In the genomic region with DNA sequence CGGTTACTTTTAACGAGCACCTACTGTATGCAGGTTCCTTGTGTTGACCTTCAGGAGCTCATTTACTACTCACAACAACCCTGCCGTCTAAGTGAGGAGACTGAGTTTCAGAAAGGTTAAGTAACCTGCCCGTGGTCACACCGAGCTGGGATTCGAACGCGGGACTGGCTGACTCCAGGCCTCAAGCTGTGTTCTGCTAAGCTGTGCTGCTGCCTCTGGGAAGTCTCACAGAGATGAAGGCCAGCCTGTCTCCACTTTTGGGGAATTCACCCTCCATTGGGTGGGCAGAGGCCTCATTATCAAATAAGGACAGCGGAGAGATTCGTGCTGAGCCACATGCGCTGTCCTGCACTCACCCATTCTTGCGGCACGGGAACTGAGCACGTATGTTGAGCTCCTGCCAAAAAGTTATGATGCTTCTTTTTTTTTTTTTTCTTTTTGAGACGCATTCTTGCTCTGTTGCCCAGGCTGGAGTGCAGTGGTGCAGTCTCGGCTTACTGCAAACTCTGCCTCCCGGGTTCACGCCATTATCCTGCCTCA, we compare ENCODE assay signal across 27 cellular contexts. TPM values are rescaled to one million over a fixed set of nuclear protein-coding genes. Genes with fewer than 3 reads are reported as not detected.
DNase-seq lines count a peak whose midpoint lies in the region; ATAC-seq and TF ChIP-seq lines count a peak whose summit lies in the region.
"Had no signal": no experiment of that assay in that cellular context is flagged by ENCODE, and none has a peak within 500 bp of the region (broad histone marks: within the 10 kb centered on the region; RNA-seq: fewer than 3 reads in every experiment).

No MANE protein-coding gene starts in this region.

- no peak overlapping the region for H3K27ac Mint-ChIP-seq in natural killer cell treated with Interleukin-12 subunit alpha and Interleukin-12 subunit beta and Interleukin-15 and Interleukin-18, amount 100 ng/mL, for 72 hours
- H3K27ac Mint-ChIP-seq in natural killer cell (no peak overlapping the region), nephron progenitor cell (no peak overlapping the region), Calu3 (ENCODE audit: unreplicated experiment) (no peak overlapping the region)
- H3K27ac Mint-ChIP-seq: CD8-positive, alpha-beta T cell; H9 had no signal

- no peaks in the 10 kb centered on the region for H3K36me3 Mint-ChIP-seq in natural killer cell treated with Interleukin-12 subunit alpha and Interleukin-12 subunit beta and Interleukin-15 and Interleukin-18, amount 100 ng/mL, for 72 hours
- no peaks in the 10 kb centered on the region for H3K36me3 Mint-ChIP-seq in natural killer cell
- H3K36me3 Mint-ChIP-seq in nephron progenitor cell (ENCODE audit: low read depth) = no peaks in the 10 kb centered on the region
- no peaks in the 10 kb centered on the region for H3K36me3 Mint-ChIP-seq in Calu3 (ENCODE audit: insufficient read depth, unreplicated experiment)
- H3K36me3 Mint-ChIP-seq: CD8-positive, alpha-beta T cell had no signal

- intact Hi-C loops in natural killer cell (cut with micrococcal nuclease) (no loop called here), aorta (cut with DNase I) (no loop called here), Calu3 (cut with micrococcal nuclease; ENCODE audit: unreplicated experiment) (no loop called here)

- no peaks in the 10 kb centered on the region for H3K9me3 ChIP-seq in aorta (ENCODE audit: control insufficient read depth, low read length)

- H3K4me1 ChIP-seq in aorta (ENCODE audit: control insufficient read depth in 1 of 2, insufficient read depth in 2 of 2, low read length in 2 of 2) = no peaks in the 10 kb centered on the region

- TF ChIP-seq CTCF in natural killer cell (IDR thresholded peaks at IDR 0.05) (no peak), nephron progenitor cell (IDR thresholded peaks at IDR 0.05) (no peak), Calu3 (IDR thresholded peaks at IDR 0.05; ENCODE audit: unreplicated experiment) (no peak)

- no peak overlapping the region for H3K4me3 Mint-ChIP-seq in natural killer cell treated with Interleukin-12 subunit alpha and Interleukin-12 subunit beta and Interleukin-15 and Interleukin-18, amount 100 ng/mL, for 72 hours
- no peak overlapping the region for H3K4me3 Mint-ChIP-seq in natural killer cell
- no peak overlapping the region for H3K4me3 Mint-ChIP-seq in nephron progenitor cell
- no peak overlapping the region for H3K4me3 Mint-ChIP-seq in Calu3 (ENCODE audit: low read depth, unreplicated experiment)
- H3K4me3 Mint-ChIP-seq: CD8-positive, alpha-beta T cell; H9 had no signal

- H3K36me3 ChIP-seq in aorta (ENCODE audit: control insufficient read depth in 1 of 2, insufficient read depth in 2 of 2, low read length in 1 of 2) = no peaks in the 10 kb centered on the region

- no peaks in the 10 kb centered on the region for H3K9me3 Mint-ChIP-seq in natural killer cell treated with Interleukin-12 subunit alpha and Interleukin-12 subunit beta and Interleukin-15 and Interleukin-18, amount 100 ng/mL, for 72 hours
- H3K9me3 Mint-ChIP-seq in natural killer cell (no peaks in the 10 kb centered on the region), nephron progenitor cell (no peaks in the 10 kb centered on the region), Calu3 (ENCODE audit: low read depth, unreplicated experiment) (no peaks in the 10 kb centered on the region)
- H3K9me3 Mint-ChIP-seq: CD8-positive, alpha-beta T cell; H9 had no signal

- peaks cover 6 to 8% of the 10 kb centered on the region in 2 donors for H3K27me3 Mint-ChIP-seq in natural killer cell treated with Interleukin-12 subunit alpha and Interleukin-12 subunit beta and Interleukin-15 and Interleukin-18, amount 100 ng/mL, for 72 hours
- H3K27me3 Mint-ChIP-seq in natural killer cell (ENCODE audit: low read depth in 2 of 2) (peaks cover 8 to 13% of the 10 kb centered on the region in 2 donors), nephron progenitor cell (ENCODE audit: low read depth, poor library complexity) (peaks cover 41% of the 10 kb centered on the region), Calu3 (ENCODE audit: unreplicated experiment) (peaks cover 63% of the 10 kb centered on the region)

- peaks cover 0 to 2% of the 10 kb centered on the region in 2 donors for H3K4me1 Mint-ChIP-seq in natural killer cell treated with Interleukin-12 subunit alpha and Interleukin-12 subunit beta and Interleukin-15 and Interleukin-18, amount 100 ng/mL, for 72 hours (ENCODE audit: low read depth in 2 of 2)
- H3K4me1 Mint-ChIP-seq in natural killer cell = peaks cover 0 to 5% of the 10 kb centered on the region in 2 donors
- peaks cover 30% of the 10 kb centered on the region for H3K4me1 Mint-ChIP-seq in nephron progenitor cell
- H3K4me1 Mint-ChIP-seq in Calu3 (ENCODE audit: low read depth, unreplicated experiment) = no peaks in the 10 kb centered on the region

- CTCF ChIA-PET in Calu3 (lab: Charles Lee) = interaction anchor here (0.5 kb wide), 1 partner anchor 642 kb away, joined by 8 read pairs; no protein-coding TSS in a partner anchor

- no peak overlapping the region for H3K27ac ChIP-seq in aorta (ENCODE audit: low read depth in 1 of 2, low read length in 2 of 2)
- H3K27ac ChIP-seq: RWPE1 had no signal

- 71 to 73% methylated on average over 18 of the region's 18 CpGs for WGBS in aorta, 2 donors

- ATAC-seq in natural killer cell treated with Interleukin-12 subunit alpha and Interleukin-12 subunit beta and Interleukin-15 and Interleukin-18, amount 100 ng/mL, for 72 hours = no peak
- ATAC-seq in natural killer cell (no peak), aorta (ENCODE audit: low FRiP score) (no peak)
- ATAC-seq: CD8-positive, alpha-beta T cell had no signal

- no peak overlapping the region for H3K4me3 ChIP-seq in aorta (ENCODE audit: low read length in 2 of 2)

- DNase-seq in activated CD8-positive, alpha-beta memory T cell treated with anti-CD3 and anti-CD28 coated beads, Interleukin-2, amount 50 U/mL, for 4 hours = peak; percentile 4
- DNase-seq in activated CD8-positive, alpha-beta memory T cell treated with anti-CD3 and anti-CD28 coated beads for 24 hours = no peak
- DNase-seq in natural killer cell treated with Interleukin-12 subunit alpha and Interleukin-12 subunit beta and Interleukin-15 and Interleukin-18, amount 100 ng/mL, for 72 hours (ENCODE audit: low spot score) = peak; percentile 35
- no peak for DNase-seq in natural killer cell
- peak; percentile 1 for DNase-seq in nephron progenitor cell
- peak; percentile 14 to 44 for DNase-seq in aorta
- DNase-seq in Calu3 = no peak
- DNase-seq in NCI-H2107 treated with DMSO at 0.1 percent for 48 hours (lab: John Stamatoyannopoulos, UW; ENCODE audit: unreplicated experiment) = no peak
- DNase-seq: 8988T; AML-193; C1 segment of cervical spinal cord; DMS153; H9; KG1; NCI-H1092 treated with DMSO at 0.1 percent for 48 hours; NCI-H146; NCI-H2029 treated with DMSO at 0.1 percent for 48 hours; NCI-H2171; NCI-H345; NCI-H524; NCI-H774; NK-92 treated with Interleukin-12 subunit alpha and Interleukin-12 subunit beta, amount 100 ng/mL, for 24 hours had no signal

- BruUV-seq in Calu3 (replicated peaks; lab: Mats Ljungman, UMichigan) = no TSS peak

- no peaks in the 10 kb centered on the region for H3K27me3 ChIP-seq in aorta (ENCODE audit: control insufficient read depth in 1 of 2, insufficient read depth in 2 of 2, low read length in 1 of 2)

RNA-seq across cellular contexts. Expression of gene MYT1, which starts 25.9 kb away (rescaled TPM):
- not detected for total RNA-seq in natural killer cell treated with Interleukin-12 subunit alpha and Interleukin-12 subunit beta and Interleukin-15 and Interleukin-18, amount 100 ng/mL, for 72 hours
- total RNA-seq in natural killer cell (not detected), aorta (not detected), Calu3 (2022) (0.45 TPM in 1 of 2 replicates, not detected in the other)
- not detected for polyA plus RNA-seq in aorta
- total RNA-seq: CD8-positive, alpha-beta T cell; HT1080 had no signal
- polyA plus RNA-seq: AG04450 had no signal

RNA-seq across cellular contexts. Expression of gene NPBWR2, which starts 31.0 kb away (rescaled TPM):
- not detected for total RNA-seq in natural killer cell treated with Interleukin-12 subunit alpha and Interleukin-12 subunit beta and Interleukin-15 and Interleukin-18, amount 100 ng/mL, for 72 hours
- total RNA-seq in natural killer cell (not detected), aorta (not detected), Calu3 (2022) (not detected in 2 replicates)
- polyA plus RNA-seq in aorta = not detected
- total RNA-seq: CD8-positive, alpha-beta T cell; G401; H9; HT1080 had no signal
- polyA plus RNA-seq: AG04450 had no signal

RNA-seq across cellular contexts. Expression of gene LKAAEAR1, which starts 54.1 kb away (rescaled TPM):
- not detected for total RNA-seq in natural killer cell treated with Interleukin-12 subunit alpha and Interleukin-12 subunit beta and Interleukin-15 and Interleukin-18, amount 100 ng/mL, for 72 hours
- total RNA-seq in natural killer cell = not detected
- total RNA-seq in aorta = not detected
- not detected for polyA plus RNA-seq in aorta
- not detected in 2 replicates for total RNA-seq in Calu3 (2022)
- total RNA-seq: G401 had no signal
- polyA plus RNA-seq: AG04450 had no signal

RNA-seq across cellular contexts. Expression of gene OPRL1, which starts 58.5 kb away (rescaled TPM):
- total RNA-seq in natural killer cell treated with Interleukin-12 subunit alpha and Interleukin-12 subunit beta and Interleukin-15 and Interleukin-18, amount 100 ng/mL, for 72 hours = under 1 TPM; 0.12 to 0.20 TPM
- total RNA-seq in natural killer cell = 1 to 10 TPM; 1.2 to 2.2 (median 1.4) TPM
- 1 to 10 TPM in 1 of 2 donors, under 1 TPM in 1; 0.78 to 2.9 TPM for total RNA-seq in aorta
- polyA plus RNA-seq in aorta = 1 to 10 TPM in 1 of 2 donors, under 1 TPM in 1; 0.72 to 1.1 TPM
- 0.17 and 0.33 TPM in 2 replicates for total RNA-seq in Calu3 (2022)

RNA-seq across cellular contexts. Expression of gene RGS19, which starts 59.0 kb away (rescaled TPM):
- 10 to 100 TPM; 27.1 to 33.4 TPM for total RNA-seq in natural killer cell treated with Interleukin-12 subunit alpha and Interleukin-12 subunit beta and Interleukin-15 and Interleukin-18, amount 100 ng/mL, for 72 hours
- total RNA-seq in natural killer cell = 10 to 100 TPM; 61.9 to 76.4 (median 68.2) TPM
- total RNA-seq in aorta = 10 to 100 TPM; 19.0 to 20.1 TPM
- 10 to 100 TPM; 10.8 to 23.8 TPM for polyA plus RNA-seq in aorta
- 17.2 and 17.8 TPM in 2 replicates for total RNA-seq in Calu3 (2022)

Comparison
In these comparisons a context has a peak if more than half of its experiments do, and no peak if none do; other contexts are left out.
1. DNase-seq: peak in activated CD8-positive, alpha-beta memory T cell treated with anti-CD3 and anti-CD28 coated beads, Interleukin-2, amount 50 U/mL, for 4 hours (single experiment), natural killer cell treated with Interleukin-12 subunit alpha and Interleukin-12 subunit beta and Interleukin-15 and Interleukin-18, amount 100 ng/mL, for 72 hours (single experiment), nephron progenitor cell (single experiment) and aorta (2 of 2); none in activated CD8-positive, alpha-beta memory T cell treated with anti-CD3 and anti-CD28 coated beads for 24 hours (single experiment), natural killer cell (single experiment), Calu3 (single experiment) and NCI-H2107 treated with DMSO at 0.1 percent for 48 hours (single experiment).